Comparison of ENCODE assay signal across 10 cellular contexts in the genomic region with DNA sequence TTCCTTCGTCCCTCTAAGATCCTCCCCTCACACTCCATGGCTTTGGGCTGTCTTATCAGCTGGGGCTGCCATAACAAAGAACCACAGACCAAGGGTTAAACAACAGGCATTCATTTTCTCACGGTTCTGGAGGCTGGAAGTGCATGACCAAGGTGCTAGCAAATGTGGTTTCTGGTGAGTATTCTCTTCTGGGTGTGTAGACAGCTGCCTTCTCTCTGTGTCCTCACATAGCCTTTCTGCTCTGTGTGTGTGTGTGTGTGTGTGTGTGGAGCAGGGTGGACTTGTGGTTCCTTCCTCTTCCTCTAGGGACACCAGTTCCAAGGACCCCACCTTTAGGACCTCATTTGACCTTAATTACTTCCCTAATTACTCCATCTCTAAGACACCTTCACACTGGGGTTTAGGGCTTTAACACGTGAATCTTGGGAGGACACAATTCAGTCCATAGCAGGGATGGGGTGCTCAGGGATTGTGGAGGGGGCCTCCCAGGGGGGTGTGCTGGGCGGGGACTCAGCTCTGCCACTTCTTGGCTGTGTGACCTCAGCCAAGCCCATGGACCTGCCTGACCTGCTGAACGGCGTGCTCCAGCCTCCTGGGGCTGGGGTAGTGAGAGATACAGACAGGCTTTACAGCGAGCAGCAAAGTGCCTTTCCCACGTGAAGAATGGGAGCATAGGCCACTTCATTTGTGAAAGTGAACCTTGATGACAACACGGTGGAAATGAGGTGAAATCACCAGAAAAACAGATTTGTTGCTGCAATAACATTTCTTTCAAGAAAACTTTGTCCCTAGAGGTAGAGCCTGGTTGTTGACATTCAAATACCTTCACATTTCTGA. TPM values are rescaled to one million over a fixed set of nuclear protein-coding genes. Genes with fewer than 3 reads are reported as not detected.
DNase-seq lines count a peak whose midpoint lies in the region; TF ChIP-seq lines count a peak whose summit lies in the region.
"Had no signal": no experiment of that assay in that cellular context is flagged by ENCODE, and none has a peak within 500 bp of the region (broad histone marks: within the 10 kb centered on the region; RNA-seq: fewer than 3 reads in every experiment).

No MANE protein-coding gene starts in this region.

- peak; percentile 9 for TF ChIP-seq CTCF in GM06990 (IDR thresholded peaks at IDR 0.05; ENCODE audit: insufficient read depth, low read length, poor library complexity, severe bottlenecking)
- peak; percentile 12 for TF ChIP-seq CTCF in NB4 (IDR thresholded peaks at IDR 0.05; ENCODE audit: low read depth, low read length)

- no peaks in the 10 kb centered on the region for H3K36me3 ChIP-seq in GM06990 (ENCODE audit: control insufficient read depth, insufficient read depth, low read length)
- no peaks in the 10 kb centered on the region for H3K36me3 ChIP-seq in trophoblast cell (ENCODE audit: control insufficient read depth in 1 of 2, insufficient read depth in 2 of 2, low read length in 2 of 2)
- H3K36me3 ChIP-seq: esophagus squamous epithelium had no signal

- peak overlapping the region; percentile 93 for H2BK12ac ChIP-seq in trophoblast cell (ENCODE audit: low read length)

- H3K18ac ChIP-seq in trophoblast cell (ENCODE audit: low read length): peak overlapping the region; percentile 60

- peaks cover 51% of the 10 kb centered on the region for H3K79me1 ChIP-seq in trophoblast cell (ENCODE audit: low read length)

- H3K4me1 ChIP-seq in trophoblast cell (ENCODE audit: control insufficient read depth in 1 of 2, insufficient read depth in 2 of 2, low read length in 2 of 2): peaks cover 27 to 35% of the 10 kb centered on the region in 2 experiments

- H4K12ac ChIP-seq in trophoblast cell (ENCODE audit: low read depth, low read length): no peak overlapping the region

- no peak overlapping the region for H2AFZ ChIP-seq in trophoblast cell (ENCODE audit: insufficient read depth, low read length, poor library complexity)

- peak overlapping the region; percentile 81 for H3K14ac ChIP-seq in trophoblast cell (ENCODE audit: low read length)

- peaks cover 5% of the 10 kb centered on the region for H3K9me3 ChIP-seq in trophoblast cell (ENCODE audit: insufficient read depth, low read depth, low read length)
- H3K9me3 ChIP-seq: esophagus squamous epithelium had no signal

- no peak overlapping the region for H3K4me3 ChIP-seq in GM06990 (replicated peaks; ENCODE audit: low read depth, low read length)
- no peak overlapping the region for H3K4me3 ChIP-seq in NB4 (ENCODE audit: low read depth, low read length)
- no peak overlapping the region for H3K4me3 ChIP-seq in trophoblast cell (ENCODE audit: low read depth, low read length)
- H3K4me3 ChIP-seq: esophagus squamous epithelium had no signal

- H3K23ac ChIP-seq in trophoblast cell (ENCODE audit: low read length): no peak overlapping the region

- H2BK120ac ChIP-seq in trophoblast cell (ENCODE audit: insufficient read depth, low read length, poor library complexity): peak overlapping the region; percentile 86

- H3K79me2 ChIP-seq in trophoblast cell (ENCODE audit: control insufficient read depth, insufficient read depth, low read length, poor library complexity): no peaks in the 10 kb centered on the region

- no peak overlapping the region for H3K9ac ChIP-seq in trophoblast cell (ENCODE audit: low read length)

- peak overlapping the region; percentile 72 for H4K91ac ChIP-seq in trophoblast cell (ENCODE audit: low read depth, low read length)

- H3K27me3 ChIP-seq in GM06990 (replicated peaks; ENCODE audit: control insufficient read depth, insufficient read depth, low read length) (no peaks in the 10 kb centered on the region; the same call in none of the 2 replicates), trophoblast cell (ENCODE audit: insufficient read depth, low read length) (no peaks in the 10 kb centered on the region)

- H2BK5ac ChIP-seq in trophoblast cell (ENCODE audit: low read depth, low read length, poor library complexity): peak overlapping the region; percentile 70

- WGBS in trophoblast cell (ENCODE audit: extremely low coverage, insufficient coverage, insufficient read length): no CpG with 5 or more reads among the region's 9 CpGs

- DNase-seq in GM06990 (ENCODE audit: extremely low read depth, insufficient read length) (no peak), NB4 (ENCODE audit: low read depth) (peak; percentile 28), epithelial cell of prostate (ENCODE audit: low read depth, low spot score) (peak; percentile 82), trophoblast cell (peak; percentile 97), RKO (ENCODE audit: low spot score) (no peak)
- no peak for DNase-seq in activated naive CD4-positive, alpha-beta T cell treated with Interleukin-2 at 50 U/mL for 16 hours
- no peak for DNase-seq in activated CD4-positive, CD25-positive, alpha-beta regulatory T cell treated with anti-CD3 and anti-CD28 coated beads, Interleukin-2, amount 50 U/mL, for 72 hours
- DNase-seq: activated gamma-delta T cell treated with Interleukin-2 at 50 U/mL for 16 hours, esophagus squamous epithelium, NCI-H2227 treated with DMSO at 0.1 percent for 48 hours had no signal

- H3K4ac ChIP-seq in trophoblast cell (ENCODE audit: low read depth, low read length): no peak overlapping the region

- no peak for TF ChIP-seq POLR2A in NB4 (IDR thresholded peaks at IDR 0.05; ENCODE audit: extremely low read depth, insufficient read length)

- H4K8ac ChIP-seq in trophoblast cell (ENCODE audit: low read depth, low read length): peak overlapping the region; percentile 51

- peak overlapping the region; percentile 0 for H3K4me2 ChIP-seq in trophoblast cell (ENCODE audit: low read length)

- peak overlapping the region; percentile 73 for H2AK5ac ChIP-seq in trophoblast cell (ENCODE audit: low read length)

- H3K27ac ChIP-seq in epithelial cell of prostate (no peak overlapping the region), trophoblast cell (ENCODE audit: low read depth, low read length) (peak overlapping the region; percentile 66)
- H3K27ac ChIP-seq: esophagus squamous epithelium had no signal

RNA-seq across cellular contexts. Expression of a gene that starts 38.1 kb away (rescaled TPM):
- polyA plus RNA-seq in trophoblast cell (2013): 301 and 313 TPM in 2 replicates

Comparison
In these comparisons a context has a peak if more than half of its experiments do, and no peak if none do; other contexts are left out.
1. DNase-seq: peak in NB4 (single experiment), epithelial cell of prostate (single experiment) and trophoblast cell (2 of 2); none in GM06990 (single experiment), RKO (single experiment), activated naive CD4-positive, alpha-beta T cell treated with Interleukin-2 at 50 U/mL for 16 hours (single experiment) and activated CD4-positive, CD25-positive, alpha-beta regulatory T cell treated with anti-CD3 and anti-CD28 coated beads, Interleukin-2, amount 50 U/mL, for 72 hours (single experiment).